ENCODE assay signal across 18 cellular contexts in the genomic region with DNA sequence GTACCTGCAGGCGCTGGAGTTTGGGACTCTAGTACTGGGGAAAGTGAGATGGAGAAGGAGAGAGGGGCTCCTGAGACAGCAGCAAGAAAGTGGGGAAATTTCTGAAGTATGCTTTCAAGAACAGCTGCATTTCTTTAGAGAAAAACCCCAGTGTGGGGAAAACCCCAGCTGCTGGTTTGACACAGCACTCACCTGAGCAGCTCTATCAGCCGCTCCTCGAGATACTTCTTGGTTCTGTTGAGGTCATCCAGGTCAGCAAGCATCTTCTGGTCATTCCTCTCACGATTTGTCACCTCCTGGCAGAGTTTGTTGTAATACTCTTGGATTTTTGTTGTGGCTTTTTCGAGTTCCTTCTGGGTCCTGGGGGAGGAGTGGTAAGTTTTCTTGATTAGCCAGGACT. TPM values are rescaled to one million over a fixed set of nuclear protein-coding genes. Genes with fewer than 3 reads are reported as not detected.
A peak's percentile ranks its signal among the peaks of the same experiment; 100 is the strongest.
DNase-seq lines count a peak whose midpoint lies in the region; ATAC-seq, FAIRE-seq and TF ChIP-seq lines count a peak whose summit lies in the region.
"Had no signal": no experiment of that assay in that cellular context is flagged by ENCODE, and none has a peak within 500 bp of the region (broad histone marks: within the 10 kb centered on the region; RNA-seq: fewer than 3 reads in every experiment).

No MANE protein-coding gene starts in this region.

- peak in 1 of 2 experiments; percentile 31; a peak in 1 of 4 replicates for TF ChIP-seq EP300 in GM12878 (IDR thresholded peaks at IDR 0.05; ENCODE audit: borderline replicate concordance in 1 of 2, control insufficient read depth in 1 of 2, low read depth in 2 of 2, low read length in 2 of 2)

- H3K4me2 ChIP-seq in GM12878 (ENCODE audit: control insufficient read depth, insufficient read depth), result peak overlapping the region; percentile 55; the same call in 1 of the 2 replicates
- H3K4me2 ChIP-seq: A549 had no signal

- CTCF ChIA-PET in activated CD4-positive, alpha-beta T cell treated with anti-CD3 and anti-CD28 coated beads for 36 hours (lab: Charles Lee), result interaction anchor here (0.6 to 1.4 kb wide), 11 partner anchors 11 to 392 kb away, joined by 3 to 6 read pairs (median 4); a partner anchor contains a TSS
- CTCF ChIA-PET in activated CD4-positive, alpha-beta T cell treated with anti-CD3 and anti-CD28 coated beads, Interleukin-2, amount 10 ng/mL, durations not matched to agents 7 days and 5 days (lab: Charles Lee), result interaction anchor here (0.6 to 2.3 kb wide), 11 partner anchors 10 to 480 kb away, joined by 3 to 19 read pairs (median 3); a partner anchor contains a TSS
- CTCF ChIA-PET in GM12878 (lab: Yijun Ruan, JAX), result interaction anchor here (0.5 to 8.4 kb wide), 15 partner anchors 8 to 269 kb away, joined by 3 to 90 read pairs (median 4); a partner anchor contains a TSS

- SMC1A ChIA-PET in GM12878 (lab: Charles Lee; ENCODE audit: uncharacterized antibody, unreplicated experiment), result interaction anchor here (0.7 to 5.9 kb wide), 23 partner anchors 9 to 416 kb away, joined by 3 to 35 read pairs (median 5); a partner anchor contains a TSS

- no peak overlapping the region for H3K27ac Mint-ChIP-seq in activated CD4-positive, alpha-beta T cell treated with anti-CD3 and anti-CD28 coated beads for 36 hours
- H3K27ac Mint-ChIP-seq in activated CD4-positive, alpha-beta T cell treated with anti-CD3 and anti-CD28 coated beads, Interleukin-2, amount 10 ng/mL, durations not matched to agents 7 days and 5 days, result no peak overlapping the region

- no peak overlapping the region for H3K9ac ChIP-seq in GM12878 (ENCODE audit: control insufficient read depth, insufficient read depth, low read length)

- peaks cover 22 to 26% of the 10 kb centered on the region in 2 experiments for H3K36me3 ChIP-seq in GM12878 (ENCODE audit: control insufficient read depth in 2 of 2, insufficient read depth in 2 of 2, low read length in 1 of 2)

- no peaks in the 10 kb centered on the region for H4K20me1 ChIP-seq in GM12878 (ENCODE audit: control insufficient read depth, insufficient read depth)

- no peak overlapping the region for H3K4me3 Mint-ChIP-seq in activated CD4-positive, alpha-beta T cell treated with anti-CD3 and anti-CD28 coated beads for 36 hours
- H3K4me3 Mint-ChIP-seq in activated CD4-positive, alpha-beta T cell treated with anti-CD3 and anti-CD28 coated beads, Interleukin-2, amount 10 ng/mL, durations not matched to agents 7 days and 5 days, result no peak overlapping the region
- H3K4me3 Mint-ChIP-seq: naive B cell had no signal

- no peak overlapping the region for H3K4me3 ChIP-seq in GM12878
- H3K4me3 ChIP-seq: A549, gastroesophageal sphincter, right lobe of liver, SJCRH30, upper lobe of left lung had no signal

- TF ChIP-seq CTCF in GM12878 (IDR thresholded peaks at IDR 0.05 in 2 of 3, conservative IDR thresholded peaks at IDR 0.05 in 1 of 3; ENCODE audit: control insufficient read depth in 2 of 3, extremely low read depth in 1 of 3, insufficient read depth in 1 of 3, low read depth in 3 of 3, low read length in 3 of 3), result no peak

- H3K9me3 ChIP-seq in GM12878 (replicated peaks; ENCODE audit: control insufficient read depth, insufficient read depth, low read length), result no peaks in the 10 kb centered on the region
- H3K9me3 ChIP-seq: A549, gastroesophageal sphincter, right lobe of liver, SJCRH30, upper lobe of left lung had no signal

- BruUV-seq in GM12878 (replicated peaks; lab: Mats Ljungman, UMichigan), result no TSS peak

- no peak overlapping the region for H2AFZ ChIP-seq in GM12878 (ENCODE audit: control insufficient read depth, low read depth, low read length)

- peaks cover 43% of the 10 kb centered on the region for H3K4me1 Mint-ChIP-seq in activated CD4-positive, alpha-beta T cell treated with anti-CD3 and anti-CD28 coated beads for 36 hours
- peaks cover 55% of the 10 kb centered on the region for H3K4me1 Mint-ChIP-seq in activated CD4-positive, alpha-beta T cell treated with anti-CD3 and anti-CD28 coated beads, Interleukin-2, amount 10 ng/mL, durations not matched to agents 7 days and 5 days

- 11% methylated on average over 5 of the region's 5 CpGs for WGBS in GM12878 (ENCODE audit: insufficient coverage, insufficient replicate concordance, low lambda C conversion rate, missing lambda C conversion rate)

- in situ Hi-C loops in GM12878 (cut with MboI), result no loop called here

- H3K36me3 Mint-ChIP-seq in activated CD4-positive, alpha-beta T cell treated with anti-CD3 and anti-CD28 coated beads for 36 hours (ENCODE audit: low read depth), result peaks cover 82% of the 10 kb centered on the region
- H3K36me3 Mint-ChIP-seq in activated CD4-positive, alpha-beta T cell treated with anti-CD3 and anti-CD28 coated beads, Interleukin-2, amount 10 ng/mL, durations not matched to agents 7 days and 5 days (ENCODE audit: low read depth), result peaks cover 92% of the 10 kb centered on the region

- peaks cover 3% of the 10 kb centered on the region for H3K27me3 Mint-ChIP-seq in activated CD4-positive, alpha-beta T cell treated with anti-CD3 and anti-CD28 coated beads for 36 hours
- H3K27me3 Mint-ChIP-seq in activated CD4-positive, alpha-beta T cell treated with anti-CD3 and anti-CD28 coated beads, Interleukin-2, amount 10 ng/mL, durations not matched to agents 7 days and 5 days, result no peaks in the 10 kb centered on the region
- H3K27me3 Mint-ChIP-seq: naive B cell had no signal

- H3K27me3 ChIP-seq in GM12878 (replicated peaks in 1 of 2; ENCODE audit: control insufficient read depth in 2 of 2, insufficient read depth in 2 of 2, low read length in 1 of 2), result no peaks in the 10 kb centered on the region
- H3K27me3 ChIP-seq: gastroesophageal sphincter, right lobe of liver, SJCRH30, upper lobe of left lung had no signal

- H3K79me2 ChIP-seq in GM12878 (ENCODE audit: control insufficient read depth, insufficient read depth, low read length), result no peaks in the 10 kb centered on the region

- peaks cover 48% of the 10 kb centered on the region for H3K4me1 ChIP-seq in GM12878 (ENCODE audit: control insufficient read depth, insufficient read depth, low read length)
- H3K4me1 ChIP-seq: A549, right lobe of liver, SJCRH30 had no signal

- TF ChIP-seq RAD21 in GM12878 (IDR thresholded peaks at IDR 0.05; ENCODE audit: insufficient read depth, low read depth, low read length), result no peak

- intact Hi-C loops in activated CD4-positive, alpha-beta T cell treated with anti-CD3 and anti-CD28 coated beads for 36 hours (cut with DNase I, micrococcal nuclease), result loop anchor here in 1 of 2 experiments (2.0 kb wide), 2 partner anchors 15 to 19 kb away; a partner anchor contains a TSS
- intact Hi-C loops in GM12878 (cut with micrococcal nuclease; ENCODE audit: unreplicated experiment), result no loop called here

- FAIRE-seq in GM12878 (lab: Jason Lieb, UNC), result no peak
- FAIRE-seq: A549, HepG2 had no signal

- no peak for TF ChIP-seq POLR2A in GM12878 (IDR thresholded peaks at IDR 0.05; ENCODE audit: low read depth, low read length)

- POLR2A ChIA-PET in activated CD4-positive, alpha-beta T cell treated with anti-CD3 and anti-CD28 coated beads for 36 hours (lab: Charles Lee), result interaction anchor here (0.6 to 0.8 kb wide), 2 partner anchors 11 to 162 kb away, joined by 3 to 7 read pairs; no protein-coding TSS in a partner anchor
- POLR2A ChIA-PET in activated CD4-positive, alpha-beta T cell treated with anti-CD3 and anti-CD28 coated beads, Interleukin-2, amount 10 ng/mL, durations not matched to agents 7 days and 5 days (lab: Charles Lee), result interaction anchor here (0.6 to 1.0 kb wide), 2 partner anchors 10 to 111 kb away, joined by 3 to 4 read pairs; no protein-coding TSS in a partner anchor
- POLR2A ChIA-PET in GM12878 (lab: Charles Lee), result interaction anchor here (0.7 to 2.5 kb wide), 6 partner anchors 9 to 194 kb away, joined by 3 to 16 read pairs (median 6); a partner anchor contains a TSS

- no peaks in the 10 kb centered on the region for H3K9me3 Mint-ChIP-seq in activated CD4-positive, alpha-beta T cell treated with anti-CD3 and anti-CD28 coated beads for 36 hours (ENCODE audit: low read depth)
- peaks cover 3% of the 10 kb centered on the region for H3K9me3 Mint-ChIP-seq in activated CD4-positive, alpha-beta T cell treated with anti-CD3 and anti-CD28 coated beads, Interleukin-2, amount 10 ng/mL, durations not matched to agents 7 days and 5 days
- H3K9me3 Mint-ChIP-seq: naive B cell had no signal

- DNase-seq in activated CD4-positive, alpha-beta T cell treated with anti-CD3 and anti-CD28 coated beads for 36 hours, result peak; percentile 61
- DNase-seq in activated CD4-positive, alpha-beta T cell treated with anti-CD3 and anti-CD28 coated beads, Interleukin-2, amount 10 ng/mL, durations not matched to agents 7 days and 5 days, result no peak
- DNase-seq in GM12878 (ENCODE audit: low read depth, low spot score) (no peak), caudate nucleus (lab: John Stamatoyannopoulos, UW) (no peak), 8988T (no peak)
- DNase-seq: anterior cingulate cortex, kidney glomerular epithelial cell, naive B cell, NCI-H1417 treated with DMSO at 0.1 percent for 48 hours, right lobe of liver, SJCRH30, upper lobe of left lung had no signal

- RAD21 ChIA-PET in GM12878 (lab: Charles Lee; ENCODE audit: unreplicated experiment), result interaction anchor here (0.7 to 3.1 kb wide), 14 partner anchors 8 to 129 kb away, joined by 3 to 32 read pairs (median 4); a partner anchor contains a TSS

- H3K27ac ChIP-seq in GM12878 (ENCODE audit: control insufficient read depth, insufficient read depth), result no peak overlapping the region
- H3K27ac ChIP-seq in caudate nucleus (ENCODE audit: low read depth, low read length), result no peak overlapping the region
- H3K27ac ChIP-seq: A549, gastroesophageal sphincter, right lobe of liver, SJCRH30 had no signal

- ATAC-seq in activated CD4-positive, alpha-beta T cell treated with anti-CD3 and anti-CD28 coated beads for 36 hours, result peak; percentile 60
- peak; percentile 61 for ATAC-seq in GM18867 (IDR thresholded peaks at IDR 0.05; ENCODE audit: unreplicated experiment)
- ATAC-seq in HG02763 (IDR thresholded peaks at IDR 0.05; ENCODE audit: unreplicated experiment), result peak; percentile 41
- peak; percentile 88 for ATAC-seq in GM12878
- ATAC-seq in GM18517 (IDR thresholded peaks at IDR 0.05; ENCODE audit: unreplicated experiment), result no peak
- ATAC-seq: A549, gastroesophageal sphincter, HepG2, right lobe of liver had no signal

RNA-seq across cellular contexts. Expression of a gene that starts 18.8 kb away (rescaled TPM):
- total RNA-seq in activated CD4-positive, alpha-beta T cell treated with anti-CD3 and anti-CD28 coated beads for 36 hours, result under 1 TPM; 0.42 to 0.85 TPM
- total RNA-seq in activated CD4-positive, alpha-beta T cell treated with anti-CD3 and anti-CD28 coated beads, Interleukin-2, amount 10 ng/mL, durations not matched to agents 7 days and 5 days, result 10 to 100 TPM; 17.6 to 18.0 TPM
- 0.23 and 0.32 TPM in 2 replicates for total RNA-seq in GM12878 (2013; cell fraction: nucleolus; rRNA removed)
- total RNA-seq in GM12878 (2014; rRNA removed) (not detected in 2 replicates), GM12878 (2014; rRNA removed; fragmentation: Illumina TruSeq; extraction: Trizol) (not detected in 2 replicates), GM12878 (2021) (not detected in 2 replicates)
- polyA plus RNA-seq in GM12878 (2011; ENCODE audit: low read depth), result 0.17 TPM
- polyA plus RNA-seq in GM12878 (2011; rRNA removed) (0.12 TPM in 1 of 2 replicates, not detected in the other), GM12878 (2014; fragmentation: Illumina TruSeq; extraction: Trizol) (not detected in 2 replicates), GM12878 (2014; fragmentation: Nextera tagmentation; extraction: Ambion mirVana) (under 1 TPM; 0.04 to 0.13 TPM), GM12878 (2014; rRNA removed) (0.12 TPM in 1 of 2 replicates, not detected in the other), GM12878 (2016; fragmentation: Nextera tagmentation; extraction: Ambion mirVana) (under 1 TPM in 1 of 2 experiments, not detected in 1; 0.20 TPM)
- polyA plus RNA-seq in GM12878 (2011; cell fraction: cytosol; rRNA removed), result 0.07 TPM in 1 of 2 replicates, not detected in the other
- polyA plus RNA-seq in GM12878 (2011; cell fraction: nucleus; rRNA removed), result 0.12 and 0.18 TPM in 2 replicates
- polyA plus RNA-seq in GM12878 (2012), result 0.09 and 0.18 TPM in 2 replicates
- polyA minus RNA-seq in GM12878 (2011; rRNA and poly(A)+ RNA removed), result 0.22 TPM in 1 of 2 replicates, not detected in the other
- polyA minus RNA-seq in GM12878 (2011; cell fraction: cytosol; rRNA and poly(A)+ RNA removed), result not detected in 2 replicates
- not detected in 2 replicates for polyA minus RNA-seq in GM12878 (2011; cell fraction: nucleus; rRNA and poly(A)+ RNA removed)
- total RNA-seq: HepG2, SJCRH30 had no signal
- polyA plus RNA-seq: A549, HepG2 had no signal

RNA-seq across cellular contexts. Expression of a gene that starts 33.6 kb away (rescaled TPM):
- 10 to 100 TPM in 1 of 2 experiments, 1 to 10 TPM in 1; 8.2 to 10.6 TPM for total RNA-seq in activated CD4-positive, alpha-beta T cell treated with anti-CD3 and anti-CD28 coated beads for 36 hours
- 10 to 100 TPM; 15.1 to 15.7 TPM for total RNA-seq in activated CD4-positive, alpha-beta T cell treated with anti-CD3 and anti-CD28 coated beads, Interleukin-2, amount 10 ng/mL, durations not matched to agents 7 days and 5 days
- 31.8 and 41.1 TPM in 2 replicates for total RNA-seq in GM12878 (2013; cell fraction: nucleolus; rRNA removed)
- 4.9 and 6.6 TPM in 2 replicates for total RNA-seq in GM12878 (2014; rRNA removed)
- 6.5 and 8.5 TPM in 2 replicates for total RNA-seq in GM12878 (2014; rRNA removed; fragmentation: Illumina TruSeq; extraction: Trizol)
- 8.4 and 8.6 TPM in 2 replicates for total RNA-seq in GM12878 (2021)
- polyA plus RNA-seq in GM12878 (2011; ENCODE audit: low read depth), result 2.7 TPM
- 5.6 and 7.1 TPM in 2 replicates for polyA plus RNA-seq in GM12878 (2011; rRNA removed)
- 6.3 and 8.3 TPM in 2 replicates for polyA plus RNA-seq in GM12878 (2011; cell fraction: cytosol; rRNA removed)
- polyA plus RNA-seq in GM12878 (2011; cell fraction: nucleus; rRNA removed), result 17.5 and 18.2 TPM in 2 replicates
- polyA plus RNA-seq in GM12878 (2012), result 3.7 and 5.2 TPM in 2 replicates
- 6.9 and 7.8 TPM in 2 replicates for polyA plus RNA-seq in GM12878 (2014; fragmentation: Illumina TruSeq; extraction: Trizol)
- 1 to 10 TPM; 1.5 to 2.2 TPM for polyA plus RNA-seq in GM12878 (2014; fragmentation: Nextera tagmentation; extraction: Ambion mirVana)
- 6.6 and 6.9 TPM in 2 replicates for polyA plus RNA-seq in GM12878 (2014; rRNA removed)
- polyA plus RNA-seq in GM12878 (2016; fragmentation: Nextera tagmentation; extraction: Ambion mirVana), result 1 to 10 TPM; 2.6 to 3.9 TPM
- polyA minus RNA-seq in GM12878 (2011; rRNA and poly(A)+ RNA removed), result 15.7 and 20.2 TPM in 2 replicates
- 2.8 and 4.3 TPM in 2 replicates for polyA minus RNA-seq in GM12878 (2011; cell fraction: cytosol; rRNA and poly(A)+ RNA removed)
- polyA minus RNA-seq in GM12878 (2011; cell fraction: nucleus; rRNA and poly(A)+ RNA removed), result 20.8 and 24.9 TPM in 2 replicates

Comparison
In these comparisons a context has a peak if more than half of its experiments do, and no peak if none do; other contexts are left out.
1. RNA of a gene that starts 18.8 kb away (total RNA-seq): 17.6 to 18.0 TPM in activated CD4-positive, alpha-beta T cell treated with anti-CD3 and anti-CD28 coated beads, Interleukin-2, amount 10 ng/mL, durations not matched to agents 7 days and 5 days; 0.42 to 0.85 TPM in activated CD4-positive, alpha-beta T cell treated with anti-CD3 and anti-CD28 coated beads for 36 hours and 0.23 to 0.32 TPM in GM12878; every median in the first group is over 10 times any median in the second.